Comparison of ENCODE assay signal across 12 cellular contexts in genomic region chr5:178078197-178078995, GRCh38. TPM values are rescaled to one million over a fixed set of nuclear protein-coding genes. Genes with fewer than 3 reads are reported as not detected.
A peak's percentile ranks its signal among the peaks of the same experiment; 100 is the strongest.
DNase-seq lines count a peak whose midpoint lies in the region; TF ChIP-seq lines count a peak whose summit lies in the region.
"Had no signal": no experiment of that assay in that cellular context is flagged by ENCODE, and none has a peak within 500 bp of the region (broad histone marks: within the 10 kb centered on the region; RNA-seq: fewer than 3 reads in every experiment).

No MANE protein-coding gene starts in this region.

- TF ChIP-seq CTCF in brain microvascular endothelial cell (IDR thresholded peaks at IDR 0.05; ENCODE audit: low read depth, low read length, missing control alignments), result no peak
- no peak for TF ChIP-seq CTCF in smooth muscle cell (IDR thresholded peaks at IDR 0.05; ENCODE audit: borderline replicate concordance, insufficient read depth, poor library complexity, severe bottlenecking)
- TF ChIP-seq CTCF in hepatocyte (IDR thresholded peaks at IDR 0.05; ENCODE audit: poor library complexity), result no peak

- no peak overlapping the region for H3K9ac ChIP-seq in smooth muscle cell (ENCODE audit: low read depth)

- H3K4me3 ChIP-seq in brain microvascular endothelial cell (ENCODE audit: low read depth, low read length), result no peak overlapping the region
- H3K4me3 ChIP-seq in smooth muscle cell, result no peak overlapping the region
- no peak overlapping the region for H3K4me3 ChIP-seq in hepatocyte

- in situ Hi-C loops in Caki2 (cut with HindIII; ENCODE audit: low pct_unique_long_range_greater_than_20kb, low sequenced_read_pairs), result no loop called here
- in situ Hi-C loops in brain microvascular endothelial cell (cut with HindIII; ENCODE audit: low pct_ligation_motif_present, low sequenced_read_pairs), result no loop called here

- H3K4me1 ChIP-seq in smooth muscle cell (ENCODE audit: low read depth) (no peaks in the 10 kb centered on the region), hepatocyte (ENCODE audit: insufficient read depth) (no peaks in the 10 kb centered on the region)

- H3F3A ChIP-seq in smooth muscle cell (ENCODE audit: low read depth), result no peaks in the 10 kb centered on the region

- no peaks in the 10 kb centered on the region for H3K79me2 ChIP-seq in smooth muscle cell (ENCODE audit: low read depth)
- no peaks in the 10 kb centered on the region for H3K79me2 ChIP-seq in hepatocyte

- no peaks in the 10 kb centered on the region for H3K9me2 ChIP-seq in hepatocyte (replicated peaks; ENCODE audit: insufficient read depth)

- no peak overlapping the region for H2AFZ ChIP-seq in smooth muscle cell (ENCODE audit: low read depth)
- H2AFZ ChIP-seq in hepatocyte, result no peak overlapping the region

- no peak overlapping the region for H3K27ac ChIP-seq in brain microvascular endothelial cell
- no peak overlapping the region for H3K27ac ChIP-seq in smooth muscle cell (ENCODE audit: low read depth)
- H3K27ac ChIP-seq in hepatocyte, result no peak overlapping the region

- no peaks in the 10 kb centered on the region for H3K36me3 ChIP-seq in brain microvascular endothelial cell (replicated peaks)
- no peaks in the 10 kb centered on the region for H3K36me3 ChIP-seq in smooth muscle cell (ENCODE audit: low read depth)
- no peaks in the 10 kb centered on the region for H3K36me3 ChIP-seq in hepatocyte (replicated peaks; ENCODE audit: insufficient read depth, low read depth)

- no peak overlapping the region for H3K4me2 ChIP-seq in smooth muscle cell
- no peak overlapping the region for H3K4me2 ChIP-seq in hepatocyte

- DNase-seq in Caki2 (ENCODE audit: low read depth) (peak; percentile 31), LHCN-M2 (ENCODE audit: low read depth) (peak; percentile 94), brain microvascular endothelial cell (peak; percentile 34), myocyte (ENCODE audit: low read depth) (peak; percentile 98), germinal center (ENCODE audit: low spot score) (no peak), activated gamma-delta T cell treated with Interleukin-2 at 50 U/mL for 16 hours (no peak), smooth muscle cell (lab: John Stamatoyannopoulos, UW; ENCODE audit: unreplicated experiment) (no peak), hepatocyte (ENCODE audit: low spot score) (no peak)
- DNase-seq: activated T-cell treated with anti-CD3 and anti-CD28 coated beads, Interleukin-2, amount 50 U/mL, for 1 hour; aorta; CD8-positive, alpha-beta T cell; naive B cell had no signal

- H3K27me3 ChIP-seq in brain microvascular endothelial cell (replicated peaks), result peaks cover 8% of the 10 kb centered on the region
- H3K27me3 ChIP-seq in smooth muscle cell (ENCODE audit: low read depth), result no peaks in the 10 kb centered on the region
- peaks cover 5% of the 10 kb centered on the region for H3K27me3 ChIP-seq in hepatocyte

- H3K9me3 ChIP-seq in smooth muscle cell (replicated peaks; ENCODE audit: low read depth) (no peaks in the 10 kb centered on the region), hepatocyte (ENCODE audit: low read depth) (no peaks in the 10 kb centered on the region)

- WGBS in smooth muscle cell (ENCODE audit: low lambda C conversion rate), result 91% methylated on average over 22 of the region's 22 CpGs
- 91% methylated on average over 22 of the region's 22 CpGs for WGBS in hepatocyte (ENCODE audit: low lambda C conversion rate, missing lambda C conversion rate)

- H4K20me1 ChIP-seq in smooth muscle cell (ENCODE audit: low read depth) (no peaks in the 10 kb centered on the region), hepatocyte (ENCODE audit: insufficient read depth, poor library complexity, severe bottlenecking) (no peaks in the 10 kb centered on the region)

RNA-seq across cellular contexts. Expression of gene N4BP3, which starts 34.9 kb away (rescaled TPM):
- total RNA-seq in Caki2 (2014; rRNA removed; shearing (Covaris generic); ENCODE audit: low replicate concordance), result 1.8 and 6.2 TPM in 2 replicates
- total RNA-seq in LHCN-M2 (2014; rRNA removed) (0.06 and 0.13 TPM in 2 replicates), myocyte (4.8 and 12.5 TPM in 2 replicates), smooth muscle cell (0.36 and 1.3 TPM in 2 replicates), hepatocyte (1.4 and 2.3 TPM in 2 replicates)
- 0.05 TPM for polyA plus RNA-seq in LHCN-M2 (2012)
- 1.1 TPM for polyA plus RNA-seq in myocyte (2012)
- polyA plus RNA-seq in smooth muscle cell (0.39 and 1.6 TPM in 2 replicates), hepatocyte (1.3 and 1.6 TPM in 2 replicates)

RNA-seq across cellular contexts. Expression of gene RMND5B, which starts 52.4 kb away (rescaled TPM):
- 60.2 and 63.2 TPM in 2 replicates for total RNA-seq in Caki2 (2014; rRNA removed; shearing (Covaris generic); ENCODE audit: low replicate concordance)
- 12.0 and 14.4 TPM in 2 replicates for total RNA-seq in LHCN-M2 (2014; rRNA removed)
- 14.4 TPM for polyA plus RNA-seq in LHCN-M2 (2012)
- 33.2 and 36.1 TPM in 2 replicates for total RNA-seq in myocyte
- 21.8 TPM for polyA plus RNA-seq in myocyte (2012)
- total RNA-seq in smooth muscle cell, result 8.9 and 20.8 TPM in 2 replicates
- polyA plus RNA-seq in smooth muscle cell, result 17.2 and 18.2 TPM in 2 replicates
- total RNA-seq in hepatocyte, result 24.6 and 27.2 TPM in 2 replicates
- polyA plus RNA-seq in hepatocyte, result 33.2 and 42.2 TPM in 2 replicates

Comparison
In these comparisons a context has a peak if more than half of its experiments do, and no peak if none do; other contexts are left out.
1. DNase-seq: peak in Caki2 (single experiment), LHCN-M2 (single experiment), brain microvascular endothelial cell (single experiment) and myocyte (single experiment); none in germinal center (single experiment), activated gamma-delta T cell treated with Interleukin-2 at 50 U/mL for 16 hours (single experiment), smooth muscle cell (single experiment) and hepatocyte (single experiment).